1 cellular context compared by ENCODE assay signal in the genomic region with DNA sequence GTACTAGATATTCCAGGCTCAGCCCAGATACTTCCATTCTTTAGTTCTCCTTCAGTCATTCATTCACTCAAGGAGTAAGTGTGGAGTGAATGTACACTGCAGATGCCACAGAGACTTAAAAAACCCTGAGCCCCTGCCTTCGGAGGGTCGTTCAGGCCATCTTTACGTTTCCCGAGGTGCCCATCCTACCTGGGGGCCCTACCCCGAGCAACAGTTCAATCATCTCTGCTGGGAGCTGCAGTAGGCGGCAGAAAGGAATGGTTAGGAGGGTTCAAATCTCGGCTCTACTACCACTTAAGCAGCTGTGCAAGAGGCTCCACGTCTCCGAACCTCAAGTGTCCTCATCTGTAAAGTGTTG.
TF ChIP-seq lines count a peak whose summit lies in the region.

No MANE protein-coding gene starts in this region.

TF ChIP-seq in endothelial cell of umbilical vein, 7 proteins besides CTCF, POLR2A, EP300 and RAD21 (continued from another document):
- TF ChIP-seq JUN (IDR thresholded peaks at IDR 0.05; ENCODE audit: borderline replicate concordance, insufficient read depth, insufficient read length, low read depth): no peak
- TF ChIP-seq, protein P1, sequence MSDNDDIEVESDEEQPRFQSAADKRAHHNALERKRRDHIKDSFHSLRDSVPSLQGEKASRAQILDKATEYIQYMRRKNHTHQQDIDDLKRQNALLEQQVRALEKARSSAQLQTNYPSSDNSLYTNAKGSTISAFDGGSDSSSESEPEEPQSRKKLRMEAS (IDR thresholded peaks at IDR 0.05; ENCODE audit: insufficient read depth, insufficient read length): no peak
- TF ChIP-seq GATA2 (IDR thresholded peaks at IDR 0.05; ENCODE audit: insufficient read depth, insufficient read length, low read depth, low read length): no peak
- no peak for TF ChIP-seq MYC (IDR thresholded peaks at IDR 0.05; ENCODE audit: low read depth, low read length)
